In the genomic region with DNA sequence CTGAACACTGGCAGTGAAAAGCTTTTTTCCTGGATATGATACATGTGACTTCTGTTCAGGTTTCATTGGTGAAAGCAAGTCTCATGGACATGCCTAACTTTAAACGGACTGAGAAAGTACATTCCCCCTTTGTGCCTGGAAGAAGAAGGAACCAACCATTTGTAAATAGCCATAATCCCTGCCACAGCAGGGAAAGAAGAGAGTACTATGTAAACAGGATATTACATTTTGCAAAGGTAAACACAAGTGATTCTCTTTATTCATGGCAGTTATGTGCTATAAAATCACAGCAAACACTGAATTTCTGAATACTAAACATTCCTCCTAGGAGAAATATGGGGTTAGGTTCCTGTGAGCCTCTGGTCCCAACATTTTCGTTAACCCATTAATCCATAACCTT, we compare ENCODE assay signal across 18 cellular contexts. TPM values are rescaled to one million over a fixed set of nuclear protein-coding genes. Genes with fewer than 3 reads are reported as not detected.
A peak's percentile ranks its signal among the peaks of the same experiment; 100 is the strongest.
DNase-seq lines count a peak whose midpoint lies in the region; ATAC-seq and TF ChIP-seq lines count a peak whose summit lies in the region.
"Had no signal": no experiment of that assay in that cellular context is flagged by ENCODE, and none has a peak within 500 bp of the region (broad histone marks: within the 10 kb centered on the region; RNA-seq: fewer than 3 reads in every experiment).

No MANE protein-coding gene starts in this region.

- H3K4me3 ChIP-seq in PC-3 (ENCODE audit: low read length) (no peak overlapping the region), mucosa of descending colon (no peak overlapping the region), upper lobe of right lung (no peak overlapping the region)
- H3K4me3 ChIP-seq: BLaER1, HAP-1 had no signal

- DNase-seq in NCI-H748 (lab: John Stamatoyannopoulos, UW; ENCODE audit: unreplicated experiment), result peak; percentile 27
- no peak for DNase-seq in NCI-H748 treated with DMSO at 0.1 percent for 48 hours (lab: John Stamatoyannopoulos, UW)
- peak; percentile 18 for DNase-seq in DMS53 (lab: John Stamatoyannopoulos, UW)
- DNase-seq in PC-3, result peak; percentile 35
- DNase-seq in mucosa of descending colon, result no peak
- DNase-seq in kidney glomerular epithelial cell (lab: John Stamatoyannopoulos, UW), result no peak
- DNase-seq in NCI-H1436 treated with DMSO at 0.1 percent for 48 hours (lab: John Stamatoyannopoulos, UW), result no peak
- DNase-seq in upper lobe of right lung, result no peak
- DNase-seq: CD8-positive, alpha-beta memory T cell; Kasumi-1; NCI-H1092 treated with DMSO at 0.1 percent for 48 hours; NCI-H226; NCI-H526 treated with DMSO at 0.1 percent for 48 hours; NK-92 treated with Interleukin-12 subunit alpha and Interleukin-12 subunit beta, amount 100 ng/mL, for 24 hours; Right ventricle myocardium superior had no signal

- H3K36me3 ChIP-seq in PC-3 (ENCODE audit: low read depth, low read length), result no peaks in the 10 kb centered on the region
- H3K36me3 ChIP-seq in mucosa of descending colon (ENCODE audit: low read depth), result no peaks in the 10 kb centered on the region
- no peaks in the 10 kb centered on the region for H3K36me3 ChIP-seq in upper lobe of right lung
- H3K36me3 ChIP-seq: BLaER1, HAP-1 had no signal

- H2AFZ ChIP-seq in PC-3 (ENCODE audit: low read length), result no peak overlapping the region

- intact Hi-C loops in PC-3 (cut with micrococcal nuclease), result no loop called here
- intact Hi-C loops in mucosa of descending colon (cut with DNase I, micrococcal nuclease), result no loop called here
- intact Hi-C loops in upper lobe of right lung (cut with DNase I), result no loop called here

- no peak overlapping the region for H3K9ac ChIP-seq in PC-3 (ENCODE audit: low read length)
- H3K9ac ChIP-seq: BLaER1 had no signal

- H3K27me3 ChIP-seq in PC-3 (ENCODE audit: low read length) (no peaks in the 10 kb centered on the region), upper lobe of right lung (no peaks in the 10 kb centered on the region)
- H3K27me3 ChIP-seq: BLaER1 had no signal

- CTCF ChIA-PET in PC-3 (lab: Charles Lee), result no interaction called here

- H3K9me3 ChIP-seq in PC-3 (ENCODE audit: low read length) (no peaks in the 10 kb centered on the region), mucosa of descending colon (no peaks in the 10 kb centered on the region), upper lobe of right lung (no peaks in the 10 kb centered on the region)
- H3K9me3 ChIP-seq: HAP-1 had no signal

- no peaks in the 10 kb centered on the region for H3K9me2 ChIP-seq in PC-3 (replicated peaks; ENCODE audit: low read length)

- BruUV-seq in PC-3 (replicated peaks; lab: Mats Ljungman, UMichigan), result no TSS peak

- H3K27ac ChIP-seq in PC-3 (ENCODE audit: low read length) (peak overlapping the region; percentile 92), upper lobe of right lung (no peak overlapping the region)
- H3K27ac ChIP-seq: BLaER1 had no signal

- 0 out of 2 replicates have a peak overlapping the region, but pooled peaks have one; percentile 28 for H3K4me2 ChIP-seq in PC-3 (ENCODE audit: low read length)
- H3K4me2 ChIP-seq: BLaER1 had no signal

- POLR2A ChIA-PET in PC-3 (lab: Charles Lee; ENCODE audit: unreplicated experiment), result no interaction called here

- H3K4me1 ChIP-seq in PC-3 (ENCODE audit: insufficient read depth, low read length) (peaks cover 36% of the 10 kb centered on the region), mucosa of descending colon (ENCODE audit: low read depth) (peaks cover 6% of the 10 kb centered on the region), upper lobe of right lung (no peaks in the 10 kb centered on the region)
- H3K4me1 ChIP-seq: BLaER1, HAP-1 had no signal

- ATAC-seq in PC-3 (peak; percentile 61), mucosa of descending colon (peak; percentile 41), upper lobe of right lung (no peak)

- no peaks in the 10 kb centered on the region for H4K20me1 ChIP-seq in PC-3 (ENCODE audit: low read length)
- H4K20me1 ChIP-seq: BLaER1 had no signal

- TF ChIP-seq CTCF in PC-3 (conservative IDR thresholded peaks at IDR 0.05; ENCODE audit: low read depth, low read length), result no peak
- TF ChIP-seq CTCF in mucosa of descending colon (IDR thresholded peaks at IDR 0.05), result no peak
- no peak for TF ChIP-seq CTCF in upper lobe of right lung (IDR thresholded peaks at IDR 0.05)

- no peaks in the 10 kb centered on the region for H3K79me2 ChIP-seq in PC-3 (ENCODE audit: low read length)

- no peaks in the 10 kb centered on the region for H3F3A ChIP-seq in PC-3 (ENCODE audit: low read length, unreplicated experiment)

RNA-seq across cellular contexts. Expression of gene PRICKLE2, which starts 46.8 kb away (rescaled TPM):
- total RNA-seq in PC-3 (2014; rRNA removed), result 0.46 and 1.8 TPM in 2 replicates
- 10 to 100 TPM in 1 of 3 donors, 1 to 10 TPM in 2; 4.3 to 66.3 (median 7.0) TPM for total RNA-seq in mucosa of descending colon
- total RNA-seq in upper lobe of right lung, result 37.2 TPM
- total RNA-seq: CD8-positive, alpha-beta memory T cell; T-helper 1 cell treated with Interleukin-12 subunit alpha and Interleukin-12 subunit beta and Interleukin-4 antibody, amounts not matched to agents 30 ng/mL and 1 ng/mL, for 36 hours had no signal

Comparison
In these comparisons a context has a peak if more than half of its experiments do, and no peak if none do; other contexts are left out.
1. DNase-seq: peak in NCI-H748 (single experiment), DMS53 (single experiment) and PC-3 (single experiment); none in NCI-H748 treated with DMSO at 0.1 percent for 48 hours (single experiment), mucosa of descending colon (0 of 3), kidney glomerular epithelial cell (single experiment), NCI-H1436 treated with DMSO at 0.1 percent for 48 hours (single experiment) and upper lobe of right lung (single experiment).